In genomic region chr11:101864098-101864497, GRCh38 we compare ENCODE assay signal across 2 cellular contexts.
TF ChIP-seq lines count a peak whose summit lies in the region.

No MANE protein-coding gene starts in this region.

TF ChIP-seq in A549, 52 proteins besides CTCF, POLR2A, EP300 and RAD21:
- no peak for TF ChIP-seq CBX8 (IDR thresholded peaks at IDR 0.05)
- no peak for TF ChIP-seq ESRRA (IDR thresholded peaks at IDR 0.05; ENCODE audit: borderline replicate concordance, low read length)
- no peak for TF ChIP-seq CHD2 (IDR thresholded peaks at IDR 0.05; ENCODE audit: low read length, partially characterized antibody)
- no peak for TF ChIP-seq SMC3 (IDR thresholded peaks at IDR 0.05)
- TF ChIP-seq ELK1 (IDR thresholded peaks at IDR 0.05; ENCODE audit: low read depth, low read length) = no peak
- no peak for TF ChIP-seq RNF2 (IDR thresholded peaks at IDR 0.05; ENCODE audit: borderline replicate concordance, low read depth)

TF ChIP-seq in IMR-90, 13 proteins besides CTCF, POLR2A, EP300 and RAD21:
- TF ChIP-seq MXI1 (IDR thresholded peaks at IDR 0.05; ENCODE audit: borderline replicate concordance, low read depth, low read length) = no peak
- no peak for TF ChIP-seq BHLHE40 (IDR thresholded peaks at IDR 0.05; ENCODE audit: low read depth, low read length)
- no peak for TF ChIP-seq RFX5 (IDR thresholded peaks at IDR 0.05; ENCODE audit: low read depth, low read length)
- TF ChIP-seq, protein P1, sequence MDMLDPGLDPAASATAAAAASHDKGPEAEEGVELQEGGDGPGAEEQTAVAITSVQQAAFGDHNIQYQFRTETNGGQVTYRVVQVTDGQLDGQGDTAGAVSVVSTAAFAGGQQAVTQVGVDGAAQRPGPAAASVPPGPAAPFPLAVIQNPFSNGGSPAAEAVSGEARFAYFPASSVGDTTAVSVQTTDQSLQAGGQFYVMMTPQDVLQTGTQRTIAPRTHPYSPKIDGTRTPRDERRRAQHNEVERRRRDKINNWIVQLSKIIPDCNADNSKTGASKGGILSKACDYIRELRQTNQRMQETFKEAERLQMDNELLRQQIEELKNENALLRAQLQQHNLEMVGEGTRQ (IDR thresholded peaks at IDR 0.05; ENCODE audit: low read depth, low read length) = no peak
- TF ChIP-seq ELK1 (IDR thresholded peaks at IDR 0.05; ENCODE audit: borderline replicate concordance, low read depth, low read length) = no peak
TF ChIP-seq in IMR-90: peak in this region for 0.
